ENCODE assay signal across 30 cellular contexts in the genomic region with DNA sequence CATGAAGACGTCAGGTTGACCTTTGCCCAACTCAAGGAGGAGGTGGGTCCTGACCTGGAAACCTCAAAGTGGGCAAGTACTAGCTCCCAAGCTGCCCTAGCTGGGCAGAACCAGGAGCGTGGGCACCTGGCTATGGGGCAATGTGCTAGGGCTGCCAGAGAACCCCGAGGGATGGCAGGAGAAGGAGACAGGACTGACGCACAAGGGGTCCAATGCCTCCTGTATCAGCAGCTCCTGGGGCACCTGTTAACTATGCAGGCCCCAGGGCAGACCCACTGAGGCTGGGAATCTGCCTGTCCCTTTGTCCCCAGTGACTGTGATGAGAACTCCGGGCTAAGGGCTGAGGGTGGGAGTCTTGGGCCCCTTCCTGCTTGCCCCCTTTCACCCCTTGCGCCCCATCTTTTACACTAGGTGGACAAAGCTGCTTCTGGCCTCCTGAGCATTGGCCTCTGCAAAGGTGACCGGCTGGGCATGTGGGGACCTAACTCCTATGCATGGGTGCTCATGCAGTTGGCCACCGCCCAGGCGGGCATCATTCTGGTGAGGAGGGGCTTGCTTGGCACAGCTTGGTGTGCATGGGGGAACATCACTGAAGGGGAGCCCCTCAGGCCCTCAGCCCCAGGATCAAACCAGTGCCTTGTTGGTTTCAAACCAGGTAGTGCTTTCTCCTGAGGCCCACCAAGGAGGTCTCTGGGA. TPM values are rescaled to one million over a fixed set of nuclear protein-coding genes. Genes with fewer than 3 reads are reported as not detected.
"Had no signal": no experiment of that assay in that cellular context is flagged by ENCODE, and none has a peak within 500 bp of the region (broad histone marks: within the 10 kb centered on the region; RNA-seq: fewer than 3 reads in every experiment).

No MANE protein-coding gene starts in this region.

- H3K27ac ChIP-seq: colonic mucosa, esophagus muscularis mucosa, foreskin keratinocyte, gastroesophageal sphincter, heart right ventricle, lower lobe of right lung, ovary, psoas muscle, skin epidermis, thoracic aorta, tibial nerve, upper lobe of left lung had no signal

- H3K4me3 Mint-ChIP-seq: dendritic cell treated with granulocyte-macrophage colony-stimulating factor and Interleukin-4, amounts not matched to agents 40 ng/mL and 50 ng/mL, for 4 days; naive thymus-derived CD8-positive, alpha-beta T cell; nephron progenitor cell; stimulated activated naive B cell treated with anti-CD40 and anti-IgM and Interleukin-4, amounts not matched to agents 10 μg/mL and 1 μg/mL and 100 μg/mL, for 72 hours; stimulated activated naive CD8-positive, alpha-beta T cell treated with anti-CD3 and anti-CD28 coated beads, Interleukin-15, Interleukin-2, amounts not matched to agents 100 ng/mL and 50 ng/mL, for 24 hours had no signal

- H3K4me3 ChIP-seq: colonic mucosa, esophagus muscularis mucosa, gastroesophageal sphincter, heart right ventricle, lower lobe of right lung, ovary, psoas muscle, skin epidermis, thoracic aorta, tibial nerve, upper lobe of left lung had no signal

- H3K4me1 ChIP-seq: colonic mucosa, esophagus muscularis mucosa, gastroesophageal sphincter, heart right ventricle, lower lobe of right lung, psoas muscle, tibial nerve, upper lobe of left lung had no signal

- ATAC-seq: foreskin keratinocyte; gastroesophageal sphincter; heart right ventricle; left ventricle myocardium superior; lower lobe of right lung; naive thymus-derived CD8-positive, alpha-beta T cell; psoas muscle; right cardiac atrium; stimulated activated naive B cell treated with anti-CD40 and anti-IgM and Interleukin-4, amounts not matched to agents 10 μg/mL and 1 μg/mL and 100 μg/mL, for 72 hours had no signal

- H3K9me3 Mint-ChIP-seq: dendritic cell treated with granulocyte-macrophage colony-stimulating factor and Interleukin-4, amounts not matched to agents 40 ng/mL and 50 ng/mL, for 4 days; naive thymus-derived CD8-positive, alpha-beta T cell; nephron progenitor cell; stimulated activated naive B cell treated with anti-CD40 and anti-IgM and Interleukin-4, amounts not matched to agents 10 μg/mL and 1 μg/mL and 100 μg/mL, for 72 hours; stimulated activated naive CD8-positive, alpha-beta T cell treated with anti-CD3 and anti-CD28 coated beads, Interleukin-15, Interleukin-2, amounts not matched to agents 100 ng/mL and 50 ng/mL, for 24 hours had no signal

- H3K27me3 Mint-ChIP-seq: naive thymus-derived CD8-positive, alpha-beta T cell; stimulated activated naive B cell treated with anti-CD40 and anti-IgM and Interleukin-4, amounts not matched to agents 10 μg/mL and 1 μg/mL and 100 μg/mL, for 72 hours; stimulated activated naive CD8-positive, alpha-beta T cell treated with anti-CD3 and anti-CD28 coated beads, Interleukin-15, Interleukin-2, amounts not matched to agents 100 ng/mL and 50 ng/mL, for 24 hours had no signal

- H3K27me3 ChIP-seq: colonic mucosa, foreskin keratinocyte, heart right ventricle, ovary, tibial nerve, upper lobe of left lung had no signal

- H3K36me3 ChIP-seq: colonic mucosa, ovary, thoracic aorta had no signal

- DNase-seq: colonic mucosa; effector memory CD4-positive, alpha-beta T cell; foreskin keratinocyte; glutamatergic neuron; heart right ventricle; left ventricle myocardium superior; lower lobe of right lung; naive thymus-derived CD8-positive, alpha-beta T cell; nephron progenitor cell; occipital lobe; ovary; stimulated activated CD4-positive, alpha-beta T cell treated with anti-CD3 and anti-CD28 coated beads, Interleukin-15, amount 100 ng/mL, for 24 hours; stimulated activated CD4-positive, alpha-beta T cell treated with anti-CD3 and anti-CD28 coated beads, Interleukin-2, amount 100 ng/mL, for 48 hours; stimulated activated naive B cell treated with anti-CD40 and anti-IgM and Interleukin-4, amounts not matched to agents 10 μg/mL and 1 μg/mL and 100 μg/mL, for 72 hours; upper lobe of left lung had no signal

- H3K27ac Mint-ChIP-seq: dendritic cell treated with granulocyte-macrophage colony-stimulating factor and Interleukin-4, amounts not matched to agents 40 ng/mL and 50 ng/mL, for 4 days; naive thymus-derived CD8-positive, alpha-beta T cell; stimulated activated naive B cell treated with anti-CD40 and anti-IgM and Interleukin-4, amounts not matched to agents 10 μg/mL and 1 μg/mL and 100 μg/mL, for 72 hours; stimulated activated naive CD8-positive, alpha-beta T cell treated with anti-CD3 and anti-CD28 coated beads, Interleukin-15, Interleukin-2, amounts not matched to agents 100 ng/mL and 50 ng/mL, for 24 hours had no signal

- H3K36me3 Mint-ChIP-seq: naive thymus-derived CD8-positive, alpha-beta T cell had no signal

- H3K9me3 ChIP-seq: colonic mucosa, esophagus muscularis mucosa, gastroesophageal sphincter, heart right ventricle, lower lobe of right lung, ovary, psoas muscle, thoracic aorta, tibial nerve, upper lobe of left lung had no signal

RNA-seq across cellular contexts. Expression of gene CHAD, which starts 7.7 kb away (rescaled TPM):
- total RNA-seq: endothelial cell of umbilical vein; epithelial cell of proximal tubule; esophagus muscularis mucosa; fibroblast of lung; foreskin keratinocyte; gastroesophageal sphincter; lower lobe of right lung; myocyte; naive thymus-derived CD8-positive, alpha-beta T cell; occipital lobe; renal cortical epithelial cell; thoracic aorta; tibial nerve had no signal
- polyA plus RNA-seq: endothelial cell of umbilical vein; fibroblast of lung; foreskin keratinocyte; keratinocyte; naive thymus-derived CD8-positive, alpha-beta T cell had no signal
